In the genomic region with DNA sequence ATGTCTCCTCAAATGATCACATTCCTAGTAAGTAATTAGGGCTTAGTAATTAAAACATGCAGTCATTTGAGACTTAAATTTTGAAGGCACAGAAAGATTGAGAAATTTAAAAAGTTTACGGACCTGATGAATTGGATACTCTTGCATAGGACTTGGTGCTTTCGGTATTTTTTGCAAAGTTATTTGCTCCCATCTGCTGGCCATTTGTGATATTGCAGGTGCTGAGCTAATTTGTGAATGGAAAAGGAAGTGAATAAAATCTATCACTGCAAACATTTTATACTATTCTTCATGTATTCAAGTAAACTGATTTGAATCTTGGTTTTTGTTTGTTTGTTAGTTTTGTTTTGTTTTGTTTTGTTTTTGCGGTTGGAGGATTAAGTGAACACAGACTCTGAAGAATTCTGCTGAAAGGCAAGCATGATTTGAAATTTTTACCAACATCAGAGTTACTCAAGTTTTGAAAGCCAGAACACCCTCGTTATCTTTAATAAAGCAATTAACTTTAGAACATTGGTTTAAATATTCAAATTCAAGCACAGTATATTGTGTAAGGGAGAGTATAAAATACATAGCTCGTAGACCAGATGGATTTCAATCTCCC, we compare ENCODE assay signal across 8 cellular contexts.
DNase-seq lines count a peak whose midpoint lies in the region; ATAC-seq and TF ChIP-seq lines count a peak whose summit lies in the region.

No MANE protein-coding gene starts in this region.

- no peaks in the 10 kb centered on the region for H3K9me3 ChIP-seq in esophagus muscularis mucosa

- POLR2A ChIA-PET in activated CD4-positive, alpha-beta T cell treated with anti-CD3 and anti-CD28 coated beads, Interleukin-2, amount 10 ng/mL, durations not matched to agents 7 days and 5 days (lab: Charles Lee): no interaction called here

- no peak overlapping the region for H3K27ac Mint-ChIP-seq in activated CD4-positive, alpha-beta T cell treated with anti-CD3 and anti-CD28 coated beads, Interleukin-2, amount 10 ng/mL, durations not matched to agents 7 days and 5 days
- H3K27ac Mint-ChIP-seq in nephron progenitor cell (no peak overlapping the region), type B pancreatic cell (no peak overlapping the region)

- no peaks in the 10 kb centered on the region for H3K36me3 ChIP-seq in esophagus muscularis mucosa

- H3K36me3 Mint-ChIP-seq in activated CD4-positive, alpha-beta T cell treated with anti-CD3 and anti-CD28 coated beads, Interleukin-2, amount 10 ng/mL, durations not matched to agents 7 days and 5 days (ENCODE audit: low read depth): no peaks in the 10 kb centered on the region
- H3K36me3 Mint-ChIP-seq in nephron progenitor cell (ENCODE audit: low read depth) (no peaks in the 10 kb centered on the region), type B pancreatic cell (no peaks in the 10 kb centered on the region)

- no peaks in the 10 kb centered on the region for H3K4me1 Mint-ChIP-seq in activated CD4-positive, alpha-beta T cell treated with anti-CD3 and anti-CD28 coated beads, Interleukin-2, amount 10 ng/mL, durations not matched to agents 7 days and 5 days
- H3K4me1 Mint-ChIP-seq in nephron progenitor cell: peaks cover 11% of the 10 kb centered on the region
- H3K4me1 Mint-ChIP-seq in type B pancreatic cell (ENCODE audit: unreplicated experiment): no peaks in the 10 kb centered on the region

- no peak for ATAC-seq in GM19351 (IDR thresholded peaks at IDR 0.05; ENCODE audit: unreplicated experiment)

- no peak overlapping the region for H3K27ac ChIP-seq in esophagus muscularis mucosa (replicated peaks in 1 of 4)

- TF ChIP-seq POLR2A in esophagus muscularis mucosa (IDR thresholded peaks at IDR 0.05; ENCODE audit: low read depth): no peak

- no peaks in the 10 kb centered on the region for H3K4me1 ChIP-seq in esophagus muscularis mucosa

- peak; percentile 73 to 82 (median 80) for TF ChIP-seq CTCF in esophagus muscularis mucosa (IDR thresholded peaks at IDR 0.05)
- peak; percentile 90 for TF ChIP-seq CTCF in nephron progenitor cell (IDR thresholded peaks at IDR 0.05)
- peak; percentile 92 for TF ChIP-seq CTCF in type B pancreatic cell (conservative IDR thresholded peaks at IDR 0.05)

- peak; percentile 45 for DNase-seq in A172 (ENCODE audit: low spot score)
- DNase-seq in GM04504 (ENCODE audit: low read depth): peak; percentile 21
- peak; percentile 18 to 62 for DNase-seq in NCI-H1930 (lab: John Stamatoyannopoulos, UW)
- peak; percentile 60 for DNase-seq in activated CD4-positive, alpha-beta T cell treated with anti-CD3 and anti-CD28 coated beads, Interleukin-2, amount 10 ng/mL, durations not matched to agents 7 days and 5 days
- no peak for DNase-seq in esophagus muscularis mucosa (ENCODE audit: extremely low spot score)
- peak; percentile 71 for DNase-seq in nephron progenitor cell
- no peak for DNase-seq in type B pancreatic cell (ENCODE audit: extremely low spot score, unreplicated experiment)

- CTCF ChIA-PET in activated CD4-positive, alpha-beta T cell treated with anti-CD3 and anti-CD28 coated beads, Interleukin-2, amount 10 ng/mL, durations not matched to agents 7 days and 5 days (lab: Charles Lee): interaction anchor here (0.6 kb wide), 1 partner anchor 1030 kb away, joined by 3 read pairs; no protein-coding TSS in a partner anchor

- 28% methylated on average over 5 of the region's 5 CpGs for whole genome bisulfite sequencing in esophagus muscularis mucosa

- H3K27me3 Mint-ChIP-seq in activated CD4-positive, alpha-beta T cell treated with anti-CD3 and anti-CD28 coated beads, Interleukin-2, amount 10 ng/mL, durations not matched to agents 7 days and 5 days: peaks cover 4% of the 10 kb centered on the region
- H3K27me3 Mint-ChIP-seq in nephron progenitor cell (ENCODE audit: low read depth, poor library complexity) (peaks cover 18% of the 10 kb centered on the region), type B pancreatic cell (peaks cover 43% of the 10 kb centered on the region)

- no peak overlapping the region for H3K4me3 Mint-ChIP-seq in activated CD4-positive, alpha-beta T cell treated with anti-CD3 and anti-CD28 coated beads, Interleukin-2, amount 10 ng/mL, durations not matched to agents 7 days and 5 days
- H3K4me3 Mint-ChIP-seq in nephron progenitor cell: peak overlapping the region; percentile 33
- peak overlapping the region; percentile 6 for H3K4me3 Mint-ChIP-seq in type B pancreatic cell

- no peaks in the 10 kb centered on the region for H3K9me3 Mint-ChIP-seq in activated CD4-positive, alpha-beta T cell treated with anti-CD3 and anti-CD28 coated beads, Interleukin-2, amount 10 ng/mL, durations not matched to agents 7 days and 5 days
- no peaks in the 10 kb centered on the region for H3K9me3 Mint-ChIP-seq in nephron progenitor cell
- H3K9me3 Mint-ChIP-seq in type B pancreatic cell: no peaks in the 10 kb centered on the region

- TF ChIP-seq EP300 in esophagus muscularis mucosa (IDR thresholded peaks at IDR 0.05): no peak

- H3K4me3 ChIP-seq in esophagus muscularis mucosa: no peak overlapping the region

- intact Hi-C loops in esophagus muscularis mucosa (cut with DNase I): loop anchor here (5.0 kb wide), 1 partner anchor 1401 kb away; no protein-coding TSS in a partner anchor

- H3K27me3 ChIP-seq in esophagus muscularis mucosa: peaks cover 0 to 63% (median 0%) of the 10 kb centered on the region in 4 donors

Comparison
In these comparisons a context has a peak if more than half of its experiments do, and no peak if none do; other contexts are left out.
1. DNase-seq: peak in A172 (single experiment), GM04504 (single experiment), NCI-H1930 (2 of 2), activated CD4-positive, alpha-beta T cell treated with anti-CD3 and anti-CD28 coated beads, Interleukin-2, amount 10 ng/mL, durations not matched to agents 7 days and 5 days (single experiment) and nephron progenitor cell (single experiment); none in esophagus muscularis mucosa (single experiment) and type B pancreatic cell (single experiment).
2. Peak in every context shown above with its lines, with median percentiles within 50 percentile points of each other: CTCF ChIP-seq.